ENCODE assay signal across 1 cellular context in the genomic region with DNA sequence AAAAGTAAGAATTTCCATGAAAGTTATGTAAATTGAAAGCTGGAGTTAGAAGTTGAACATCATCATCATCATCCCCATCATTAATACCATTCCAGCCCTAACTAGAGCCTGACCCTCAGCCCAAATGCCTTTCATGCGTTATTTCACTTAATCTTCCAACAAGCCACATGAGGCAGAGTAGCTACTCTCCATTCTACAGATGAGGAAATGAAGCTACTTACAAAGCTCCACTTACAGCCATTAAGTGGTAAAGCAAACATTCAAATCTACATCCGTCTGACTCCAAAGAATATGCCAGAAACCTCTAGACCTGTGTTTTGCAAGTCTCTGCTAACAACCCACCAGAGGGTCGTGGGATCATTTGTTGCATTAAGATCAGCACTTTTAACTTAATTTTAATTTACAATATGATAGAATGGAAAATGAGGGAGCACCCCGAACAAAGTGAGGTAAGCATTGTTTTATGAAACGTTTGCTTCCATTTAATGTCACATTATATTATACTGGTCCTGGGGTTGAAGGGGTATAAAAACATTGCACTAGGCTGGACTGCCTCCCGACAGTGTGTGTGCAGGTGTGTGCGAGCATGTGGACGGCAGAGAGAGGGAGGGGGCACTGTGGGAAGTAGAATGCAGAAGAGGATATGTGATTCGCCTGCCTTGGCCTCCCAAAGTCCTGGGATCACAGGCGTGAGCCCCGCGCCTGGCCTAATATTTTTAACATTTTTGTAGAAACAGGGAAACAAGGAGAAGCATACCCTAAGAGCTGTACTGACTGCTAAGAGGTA.
TF ChIP-seq lines count a peak whose summit lies in the region.

No MANE protein-coding gene starts in this region.

TF ChIP-seq in HepG2, 621 proteins besides CTCF, POLR2A, EP300 and RAD21 (continued from another document):
- TF ChIP-seq, protein P1, sequence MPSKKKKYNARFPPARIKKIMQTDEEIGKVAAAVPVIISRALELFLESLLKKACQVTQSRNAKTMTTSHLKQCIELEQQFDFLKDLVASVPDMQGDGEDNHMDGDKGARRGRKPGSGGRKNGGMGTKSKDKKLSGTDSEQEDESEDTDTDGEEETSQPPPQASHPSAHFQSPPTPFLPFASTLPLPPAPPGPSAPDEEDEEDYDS (CRISPR knock-in tag; IDR thresholded peaks at IDR 0.05), result no peak
- TF ChIP-seq, protein P2, sequence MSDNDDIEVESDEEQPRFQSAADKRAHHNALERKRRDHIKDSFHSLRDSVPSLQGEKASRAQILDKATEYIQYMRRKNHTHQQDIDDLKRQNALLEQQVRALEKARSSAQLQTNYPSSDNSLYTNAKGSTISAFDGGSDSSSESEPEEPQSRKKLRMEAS (IDR thresholded peaks at IDR 0.05), result no peak
- TF ChIP-seq, protein P3, sequence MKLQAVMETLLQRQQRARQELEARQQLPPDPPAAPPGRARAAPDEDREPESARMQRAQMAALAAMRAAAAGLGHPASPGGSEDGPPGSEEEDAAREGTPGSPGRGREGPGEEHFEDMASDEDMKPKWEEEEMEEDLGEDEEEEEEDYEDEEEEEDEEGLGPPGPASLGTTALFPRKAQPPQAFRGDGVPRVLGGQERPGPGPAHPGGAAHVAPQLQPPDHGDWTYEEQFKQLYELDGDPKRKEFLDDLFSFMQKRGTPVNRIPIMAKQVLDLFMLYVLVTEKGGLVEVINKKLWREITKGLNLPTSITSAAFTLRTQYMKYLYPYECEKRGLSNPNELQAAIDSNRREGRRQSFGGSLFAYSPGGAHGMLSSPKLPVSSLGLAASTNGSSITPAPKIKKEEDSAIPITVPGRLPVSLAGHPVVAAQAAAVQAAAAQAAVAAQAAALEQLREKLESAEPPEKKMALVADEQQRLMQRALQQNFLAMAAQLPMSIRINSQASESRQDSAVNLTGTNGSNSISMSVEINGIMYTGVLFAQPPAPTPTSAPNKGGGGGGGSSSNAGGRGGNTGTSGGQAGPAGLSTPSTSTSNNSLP (IDR thresholded peaks at IDR 0.05; ENCODE audit: low read depth, low read length), result no peak
- TF ChIP-seq THYN1 (CRISPR knock-in tag; IDR thresholded peaks at IDR 0.05; ENCODE audit: borderline replicate concordance, low read depth) (no peak), GFI1 (CRISPR knock-in tag; IDR thresholded peaks at IDR 0.05; ENCODE audit: borderline replicate concordance) (no peak)
